In the genomic region with DNA sequence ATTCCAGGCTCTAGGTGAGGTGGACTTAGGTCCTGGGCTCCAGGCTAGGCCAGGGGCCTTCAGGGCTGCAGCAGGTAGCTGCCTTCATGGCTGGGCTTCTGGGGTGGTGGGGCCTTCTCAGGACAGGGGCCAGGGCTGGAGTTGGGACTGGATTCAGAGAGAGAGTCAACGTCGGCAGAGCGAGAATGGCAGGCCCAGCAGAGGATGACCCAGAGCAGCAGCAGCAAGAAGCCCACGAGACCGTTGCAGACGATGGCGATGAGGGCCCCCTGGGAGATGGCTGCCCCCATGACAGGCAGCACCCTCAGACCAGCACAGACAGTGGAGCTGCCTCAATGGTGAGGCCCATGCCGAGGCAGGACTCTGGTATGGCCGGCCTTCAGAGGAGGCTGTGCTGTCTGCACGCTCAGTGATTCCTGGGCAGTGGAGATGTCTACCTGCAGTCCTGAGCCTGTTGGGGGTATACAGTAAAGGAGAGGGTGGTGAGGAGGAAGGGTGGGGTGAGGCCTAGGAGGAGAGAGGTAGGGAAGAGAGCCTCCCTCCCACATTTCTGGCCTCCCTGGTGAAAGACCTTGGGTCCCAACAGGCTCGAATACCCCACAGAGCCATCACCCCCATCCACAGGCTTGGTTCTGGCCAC, we compare ENCODE assay signal across 1 cellular context.
TF ChIP-seq lines count a peak whose summit lies in the region.

No MANE protein-coding gene starts in this region.

TF ChIP-seq in HCT116, 20 proteins besides CTCF, POLR2A, EP300 and RAD21 (continued from another document):
- TF ChIP-seq, protein P1, sequence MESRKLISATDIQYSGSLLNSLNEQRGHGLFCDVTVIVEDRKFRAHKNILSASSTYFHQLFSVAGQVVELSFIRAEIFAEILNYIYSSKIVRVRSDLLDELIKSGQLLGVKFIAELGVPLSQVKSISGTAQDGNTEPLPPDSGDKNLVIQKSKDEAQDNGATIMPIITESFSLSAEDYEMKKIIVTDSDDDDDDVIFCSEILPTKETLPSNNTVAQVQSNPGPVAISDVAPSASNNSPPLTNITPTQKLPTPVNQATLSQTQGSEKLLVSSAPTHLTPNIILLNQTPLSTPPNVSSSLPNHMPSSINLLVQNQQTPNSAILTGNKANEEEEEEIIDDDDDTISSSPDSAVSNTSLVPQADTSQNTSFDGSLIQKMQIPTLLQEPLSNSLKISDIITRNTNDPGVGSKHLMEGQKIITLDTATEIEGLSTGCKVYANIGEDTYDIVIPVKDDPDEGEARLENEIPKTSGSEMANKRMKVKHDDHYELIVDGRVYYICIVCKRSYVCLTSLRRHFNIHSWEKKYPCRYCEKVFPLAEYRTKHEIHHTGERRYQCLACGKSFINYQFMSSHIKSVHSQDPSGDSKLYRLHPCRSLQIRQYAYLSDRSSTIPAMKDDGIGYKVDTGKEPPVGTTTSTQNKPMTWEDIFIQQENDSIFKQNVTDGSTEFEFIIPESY (IDR thresholded peaks at IDR 0.05; ENCODE audit: extremely low read depth, insufficient replicate concordance, low read length), result no peak
- TF ChIP-seq CEBPB (IDR thresholded peaks at IDR 0.05; ENCODE audit: low read depth), result no peak
- no peak for TF ChIP-seq POLR2AphosphoS5 (IDR thresholded peaks at IDR 0.05; ENCODE audit: low read depth, low read length)
- no peak for TF ChIP-seq ELF1 (IDR thresholded peaks at IDR 0.05; ENCODE audit: borderline replicate concordance, low read depth)
- TF ChIP-seq, protein P2, sequence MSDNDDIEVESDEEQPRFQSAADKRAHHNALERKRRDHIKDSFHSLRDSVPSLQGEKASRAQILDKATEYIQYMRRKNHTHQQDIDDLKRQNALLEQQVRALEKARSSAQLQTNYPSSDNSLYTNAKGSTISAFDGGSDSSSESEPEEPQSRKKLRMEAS (IDR thresholded peaks at IDR 0.05), result no peak
- no peak for TF ChIP-seq SRF (IDR thresholded peaks at IDR 0.05; ENCODE audit: low read depth)
- TF ChIP-seq, protein P3, sequence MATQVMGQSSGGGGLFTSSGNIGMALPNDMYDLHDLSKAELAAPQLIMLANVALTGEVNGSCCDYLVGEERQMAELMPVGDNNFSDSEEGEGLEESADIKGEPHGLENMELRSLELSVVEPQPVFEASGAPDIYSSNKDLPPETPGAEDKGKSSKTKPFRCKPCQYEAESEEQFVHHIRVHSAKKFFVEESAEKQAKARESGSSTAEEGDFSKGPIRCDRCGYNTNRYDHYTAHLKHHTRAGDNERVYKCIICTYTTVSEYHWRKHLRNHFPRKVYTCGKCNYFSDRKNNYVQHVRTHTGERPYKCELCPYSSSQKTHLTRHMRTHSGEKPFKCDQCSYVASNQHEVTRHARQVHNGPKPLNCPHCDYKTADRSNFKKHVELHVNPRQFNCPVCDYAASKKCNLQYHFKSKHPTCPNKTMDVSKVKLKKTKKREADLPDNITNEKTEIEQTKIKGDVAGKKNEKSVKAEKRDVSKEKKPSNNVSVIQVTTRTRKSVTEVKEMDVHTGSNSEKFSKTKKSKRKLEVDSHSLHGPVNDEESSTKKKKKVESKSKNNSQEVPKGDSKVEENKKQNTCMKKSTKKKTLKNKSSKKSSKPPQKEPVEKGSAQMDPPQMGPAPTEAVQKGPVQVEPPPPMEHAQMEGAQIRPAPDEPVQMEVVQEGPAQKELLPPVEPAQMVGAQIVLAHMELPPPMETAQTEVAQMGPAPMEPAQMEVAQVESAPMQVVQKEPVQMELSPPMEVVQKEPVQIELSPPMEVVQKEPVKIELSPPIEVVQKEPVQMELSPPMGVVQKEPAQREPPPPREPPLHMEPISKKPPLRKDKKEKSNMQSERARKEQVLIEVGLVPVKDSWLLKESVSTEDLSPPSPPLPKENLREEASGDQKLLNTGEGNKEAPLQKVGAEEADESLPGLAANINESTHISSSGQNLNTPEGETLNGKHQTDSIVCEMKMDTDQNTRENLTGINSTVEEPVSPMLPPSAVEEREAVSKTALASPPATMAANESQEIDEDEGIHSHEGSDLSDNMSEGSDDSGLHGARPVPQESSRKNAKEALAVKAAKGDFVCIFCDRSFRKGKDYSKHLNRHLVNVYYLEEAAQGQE (IDR thresholded peaks at IDR 0.05; ENCODE audit: low read depth), result no peak
